10 cellular contexts compared by ENCODE assay signal in the genomic region with DNA sequence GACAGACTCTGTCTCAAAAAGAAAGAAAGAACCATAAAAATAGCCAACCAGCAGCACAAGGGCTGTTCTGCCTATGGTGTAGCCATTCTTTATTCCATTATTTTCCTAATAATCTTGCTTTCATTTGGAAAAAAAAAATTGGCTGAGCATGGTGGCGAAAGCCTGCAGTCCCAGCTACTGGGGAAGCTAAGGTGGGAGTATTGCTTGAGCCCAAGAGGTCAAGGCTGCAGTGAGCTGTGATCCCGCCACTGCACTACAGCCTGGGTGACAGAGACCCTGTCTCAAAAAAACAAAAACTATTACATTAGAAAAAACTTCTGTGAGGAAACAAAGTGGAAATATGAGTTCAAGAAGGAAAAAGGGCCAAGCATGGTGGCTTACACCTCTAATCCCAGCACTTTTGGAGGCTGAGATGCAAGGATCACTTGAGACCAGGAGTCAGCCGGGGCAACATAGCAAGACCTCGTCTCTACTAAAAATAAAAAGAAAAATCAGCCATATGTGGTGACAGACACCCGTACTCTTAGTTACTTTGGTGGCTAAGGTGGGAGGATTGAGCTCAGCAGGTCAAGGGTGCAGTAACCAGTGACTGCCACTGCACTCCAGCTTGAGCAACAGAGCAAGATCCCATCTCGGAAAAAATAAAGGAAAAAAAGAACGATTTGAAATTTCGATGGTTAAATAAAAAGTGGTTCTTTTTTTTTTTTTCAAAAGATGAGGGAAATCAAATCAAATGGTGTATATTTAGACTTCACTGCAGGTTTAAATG. TPM values are rescaled to one million over a fixed set of nuclear protein-coding genes. Genes with fewer than 3 reads are reported as not detected.
DNase-seq lines count a peak whose midpoint lies in the region; ATAC-seq, FAIRE-seq and TF ChIP-seq lines count a peak whose summit lies in the region.
"Had no signal": no experiment of that assay in that cellular context is flagged by ENCODE, and none has a peak within 500 bp of the region (broad histone marks: within the 10 kb centered on the region; RNA-seq: fewer than 3 reads in every experiment).

No MANE protein-coding gene starts in this region.

- TF ChIP-seq EP300 in GM12878 (IDR thresholded peaks at IDR 0.05; ENCODE audit: borderline replicate concordance in 1 of 2, control insufficient read depth in 1 of 2, low read depth in 2 of 2, low read length in 2 of 2): no peak

- intact Hi-C loops in Caco-2 (cut with micrococcal nuclease; ENCODE audit: unreplicated experiment): no loop called here
- intact Hi-C loops in GM12878 (cut with micrococcal nuclease; ENCODE audit: unreplicated experiment): loop anchor here (2.0 kb wide), 1 partner anchor 26 kb away; no protein-coding TSS in a partner anchor
- intact Hi-C loops in naive thymus-derived CD4-positive, alpha-beta T cell (cut with micrococcal nuclease): no loop called here

- TF ChIP-seq CTCF in Caco-2 (IDR thresholded peaks at IDR 0.05; ENCODE audit: insufficient read depth in 1 of 2, low read depth in 1 of 2, low read length in 1 of 2, severe bottlenecking in 1 of 2, unreplicated experiment in 1 of 2) (peak; percentile 15 to 42), HFF-Myc (IDR thresholded peaks at IDR 0.05; ENCODE audit: low read depth, low read length, missing control alignments) (peak; percentile 12), GM12878 (IDR thresholded peaks at IDR 0.05 in 2 of 3, conservative IDR thresholded peaks at IDR 0.05 in 1 of 3; ENCODE audit: control insufficient read depth in 2 of 3, extremely low read depth in 1 of 3, insufficient read depth in 1 of 3, low read depth in 3 of 3, low read length in 3 of 3) (peak in 2 of 3 experiments; percentile 35 to 48; a peak in 3 of 6 replicates)

- BruUV-seq in Caco-2 (replicated peaks; lab: Mats Ljungman, UMichigan): no TSS peak
- BruUV-seq in GM12878 (replicated peaks; lab: Mats Ljungman, UMichigan): no TSS peak

- H3K4me3 Mint-ChIP-seq in Caco-2 (ENCODE audit: unreplicated experiment): no peak overlapping the region
- peak overlapping the region; percentile 16 to 91 (median 54) for H3K4me3 Mint-ChIP-seq in naive thymus-derived CD4-positive, alpha-beta T cell

- H3K9me3 ChIP-seq in Caco-2: no peaks in the 10 kb centered on the region
- no peaks in the 10 kb centered on the region for H3K9me3 ChIP-seq in GM12878 (replicated peaks; ENCODE audit: control insufficient read depth, insufficient read depth, low read length)
- no peaks in the 10 kb centered on the region for H3K9me3 ChIP-seq in naive thymus-derived CD4-positive, alpha-beta T cell (ENCODE audit: control insufficient read depth in 2 of 3, low read length in 3 of 3)
- H3K9me3 ChIP-seq: SJSA1 had no signal

- CTCF ChIA-PET in Caco-2 (lab: Charles Lee) (interaction anchor here (0.5 to 1.3 kb wide), 14 partner anchors 12 to 546 kb away, joined by 3 to 8 read pairs (median 3); a partner anchor contains a TSS), GM12878 (lab: Yijun Ruan, JAX) (interaction anchor here (0.5 to 6.1 kb wide), 10 partner anchors 8 to 150 kb away, joined by 3 to 58 read pairs (median 4); a partner anchor contains a TSS)
- CTCF ChIA-PET in naive thymus-derived CD4-positive, alpha-beta T cell (lab: Charles Lee): interaction anchor here (0.6 to 0.9 kb wide), 2 partner anchors 28 to 176 kb away, joined by 4 to 7 read pairs; no protein-coding TSS in a partner anchor

- no peaks in the 10 kb centered on the region for H4K20me1 ChIP-seq in GM12878 (ENCODE audit: control insufficient read depth, insufficient read depth)

- WGBS in GM12878 (ENCODE audit: insufficient coverage, insufficient replicate concordance, low lambda C conversion rate, missing lambda C conversion rate): 89% methylated on average over 8 of the region's 8 CpGs

- H3K27ac ChIP-seq in GM12878 (ENCODE audit: control insufficient read depth, insufficient read depth): no peak overlapping the region; the same call in 1 of the 2 replicates
- peak overlapping the region; percentile 91 for H3K27ac ChIP-seq in naive thymus-derived CD4-positive, alpha-beta T cell (ENCODE audit: low read depth, low read length)

- peak; percentile 25 for ATAC-seq in GM12878
- ATAC-seq in naive thymus-derived CD4-positive, alpha-beta T cell: no peak
- no peak for ATAC-seq in GM18520 (IDR thresholded peaks at IDR 0.05; ENCODE audit: unreplicated experiment)

- TF ChIP-seq RAD21 in GM12878 (IDR thresholded peaks at IDR 0.05; ENCODE audit: insufficient read depth, low read depth, low read length): no peak

- no peaks in the 10 kb centered on the region for H3K9me3 Mint-ChIP-seq in Caco-2 (ENCODE audit: unreplicated experiment)
- no peaks in the 10 kb centered on the region for H3K9me3 Mint-ChIP-seq in naive thymus-derived CD4-positive, alpha-beta T cell

- SMC1A ChIA-PET in GM12878 (lab: Charles Lee; ENCODE audit: uncharacterized antibody, unreplicated experiment): interaction anchor here (0.9 to 4.2 kb wide), 7 partner anchors 9 to 177 kb away, joined by 3 to 38 read pairs (median 7); a partner anchor contains a TSS

- no peak overlapping the region; the same call in 1 of the 2 replicates for H3K4me2 ChIP-seq in GM12878 (ENCODE audit: control insufficient read depth, insufficient read depth)

- H3K4me1 ChIP-seq in Caco-2 (peaks cover 11% of the 10 kb centered on the region), GM12878 (ENCODE audit: control insufficient read depth, insufficient read depth, low read length) (peaks cover 13% of the 10 kb centered on the region)
- H3K4me1 ChIP-seq in naive thymus-derived CD4-positive, alpha-beta T cell (ENCODE audit: control insufficient read depth in 2 of 2, insufficient read depth in 2 of 2, low read length in 2 of 2): peaks cover 19 to 26% of the 10 kb centered on the region in 2 donors

- H3K9ac ChIP-seq in GM12878 (ENCODE audit: control insufficient read depth, insufficient read depth, low read length): no peak overlapping the region

- TF ChIP-seq POLR2A in GM12878 (IDR thresholded peaks at IDR 0.05; ENCODE audit: low read depth, low read length): no peak
- no peak for TF ChIP-seq POLR2A in GM12891 (IDR thresholded peaks at IDR 0.05; ENCODE audit: low read depth, low read length)

- H3K36me3 Mint-ChIP-seq in Caco-2 (ENCODE audit: insufficient read depth, unreplicated experiment): peaks cover 10% of the 10 kb centered on the region
- peaks cover 0 to 11% (median 0%) of the 10 kb centered on the region in 5 donors for H3K36me3 Mint-ChIP-seq in naive thymus-derived CD4-positive, alpha-beta T cell

- POLR2A ChIA-PET in Caco-2 (lab: Charles Lee): interaction anchor here (0.9 to 1.0 kb wide), 2 partner anchors 12 to 100 kb away, joined by 6 to 9 read pairs; a partner anchor contains a TSS
- POLR2A ChIA-PET in GM12878 (lab: Charles Lee): interaction anchor here (0.6 to 7.1 kb wide), 9 partner anchors 10 to 358 kb away, joined by 3 to 119 read pairs (median 4); a partner anchor contains a TSS
- POLR2A ChIA-PET in naive thymus-derived CD4-positive, alpha-beta T cell (lab: Charles Lee): interaction anchor here (0.6 to 6.5 kb wide), 7 partner anchors 13 to 1956 kb away, joined by 3 to 95 read pairs (median 3); a partner anchor contains a TSS

- peaks cover 7% of the 10 kb centered on the region for H3K4me1 Mint-ChIP-seq in Caco-2 (ENCODE audit: low read depth, unreplicated experiment)
- H3K4me1 Mint-ChIP-seq in naive thymus-derived CD4-positive, alpha-beta T cell: peaks cover 18 to 52% (median 38%) of the 10 kb centered on the region in 7 donors

- H3K27me3 Mint-ChIP-seq in Caco-2 (ENCODE audit: insufficient read depth, unreplicated experiment): no peaks in the 10 kb centered on the region
- no peaks in the 10 kb centered on the region for H3K27me3 Mint-ChIP-seq in naive thymus-derived CD4-positive, alpha-beta T cell

- H2AFZ ChIP-seq in GM12878 (ENCODE audit: control insufficient read depth, low read depth, low read length): no peak overlapping the region

- RAD21 ChIA-PET in GM12878 (lab: Charles Lee; ENCODE audit: unreplicated experiment): interaction anchor here (1.0 to 4.3 kb wide), 7 partner anchors 10 to 101 kb away, joined by 3 to 49 read pairs (median 10); a partner anchor contains a TSS

- no peaks in the 10 kb centered on the region for H3K36me3 ChIP-seq in Caco-2 (ENCODE audit: control insufficient read depth, insufficient read depth, low read length)
- H3K36me3 ChIP-seq in GM12878 (ENCODE audit: control insufficient read depth in 2 of 2, insufficient read depth in 2 of 2, low read length in 1 of 2): peaks cover 0 to 1% of the 10 kb centered on the region in 2 experiments; a peak in 1 of 4 replicates
- H3K36me3 ChIP-seq in naive thymus-derived CD4-positive, alpha-beta T cell (ENCODE audit: control insufficient read depth in 2 of 3, insufficient read depth in 3 of 3, low read length in 3 of 3): no peaks in the 10 kb centered on the region

- H3K27me3 ChIP-seq in Caco-2 (replicated peaks; ENCODE audit: control insufficient read depth, insufficient read depth, low read length): no peaks in the 10 kb centered on the region
- H3K27me3 ChIP-seq in GM12878 (replicated peaks in 1 of 2; ENCODE audit: control insufficient read depth in 2 of 2, insufficient read depth in 2 of 2, low read length in 1 of 2): no peaks in the 10 kb centered on the region
- H3K27me3 ChIP-seq in naive thymus-derived CD4-positive, alpha-beta T cell (ENCODE audit: control insufficient read depth in 2 of 2, insufficient read depth in 2 of 2, low read length in 2 of 2): no peaks in the 10 kb centered on the region
- H3K27me3 ChIP-seq: SJSA1 had no signal

- H3K27ac Mint-ChIP-seq in Caco-2 (ENCODE audit: unreplicated experiment): no peak overlapping the region
- H3K27ac Mint-ChIP-seq in naive thymus-derived CD4-positive, alpha-beta T cell: peak overlapping the region; percentile 41 to 98 (median 73)

- no peak for FAIRE-seq in GM12878 (lab: Jason Lieb, UNC)
- no peak for FAIRE-seq in GM12891 (lab: Jason Lieb, UNC)

- DNase-seq in Caco-2: peak in 1 of 2 experiments; percentile 29
- no peak for DNase-seq in HFF-Myc (ENCODE audit: extremely low read depth, low read depth)
- no peak for DNase-seq in GM12878 (ENCODE audit: low read depth, low spot score)
- DNase-seq in naive thymus-derived CD4-positive, alpha-beta T cell: no peak
- DNase-seq in SW 1271 (lab: John Stamatoyannopoulos, UW): no peak
- no peak for DNase-seq in GM12891 (ENCODE audit: insufficient read length, low spot score)
- no peak for DNase-seq in activated CD8-positive, alpha-beta memory T cell treated with anti-CD3 and anti-CD28 coated beads, Interleukin-2, amount 50 U/mL, for 48 hours
- DNase-seq: NCI-H1048 had no signal

- in situ Hi-C loops in GM12878 (cut with MboI): no loop called here

- H3K4me3 ChIP-seq in Caco-2 (ENCODE audit: low read depth, low read length) (no peak overlapping the region), HFF-Myc (replicated peaks; ENCODE audit: low read depth, low read length) (no peak overlapping the region), GM12878 (peak overlapping the region; percentile 43; the same call in 1 of the 2 replicates)
- no peak overlapping the region for H3K4me3 ChIP-seq in naive thymus-derived CD4-positive, alpha-beta T cell (ENCODE audit: low read length)
- H3K4me3 ChIP-seq: SJSA1 had no signal

- H3K79me2 ChIP-seq in GM12878 (ENCODE audit: control insufficient read depth, insufficient read depth, low read length): peaks cover 54% of the 10 kb centered on the region

RNA-seq across cellular contexts. Expression of a gene that starts 2.5 kb away (rescaled TPM):
- 12.0 and 15.1 TPM in 2 replicates for total RNA-seq in Caco-2 (2022)
- total RNA-seq in GM12878 (2013; cell fraction: nucleolus; rRNA removed): 35.2 and 43.0 TPM in 2 replicates
- 49.4 and 62.7 TPM in 2 replicates for total RNA-seq in GM12878 (2014; rRNA removed)
- total RNA-seq in GM12878 (2014; rRNA removed; fragmentation: Illumina TruSeq; extraction: Trizol): 23.0 and 27.9 TPM in 2 replicates
- 44.4 and 45.8 TPM in 2 replicates for total RNA-seq in GM12878 (2021)
- 11.7 TPM for polyA plus RNA-seq in GM12878 (2011; ENCODE audit: low read depth)
- 14.1 and 32.8 TPM in 2 replicates for polyA plus RNA-seq in GM12878 (2011; rRNA removed)
- polyA plus RNA-seq in GM12878 (2011; cell fraction: cytosol; rRNA removed): 55.7 and 60.8 TPM in 2 replicates
- 57.5 and 71.0 TPM in 2 replicates for polyA plus RNA-seq in GM12878 (2011; cell fraction: nucleus; rRNA removed)
- polyA plus RNA-seq in GM12878 (2012): 26.3 and 28.2 TPM in 2 replicates
- polyA plus RNA-seq in GM12878 (2014; fragmentation: Illumina TruSeq; extraction: Trizol): 18.9 and 21.5 TPM in 2 replicates
- 10 to 100 TPM; 11.6 to 11.7 TPM for polyA plus RNA-seq in GM12878 (2014; fragmentation: Nextera tagmentation; extraction: Ambion mirVana)
- 45.7 and 46.5 TPM in 2 replicates for polyA plus RNA-seq in GM12878 (2014; rRNA removed)
- 10 to 100 TPM; 43.8 to 46.1 TPM for polyA plus RNA-seq in GM12878 (2016; fragmentation: Nextera tagmentation; extraction: Ambion mirVana)
- 29.1 and 56.8 TPM in 2 replicates for polyA minus RNA-seq in GM12878 (2011; rRNA and poly(A)+ RNA removed)
- polyA minus RNA-seq in GM12878 (2011; cell fraction: cytosol; rRNA and poly(A)+ RNA removed): 22.7 and 27.9 TPM in 2 replicates
- polyA minus RNA-seq in GM12878 (2011; cell fraction: nucleus; rRNA and poly(A)+ RNA removed): 21.2 and 26.2 TPM in 2 replicates
- 10 to 100 TPM; 14.2 to 36.8 (median 29.8) TPM for total RNA-seq in naive thymus-derived CD4-positive, alpha-beta T cell
- polyA plus RNA-seq in naive thymus-derived CD4-positive, alpha-beta T cell: 10 to 100 TPM; 16.9 to 27.6 TPM
- polyA plus RNA-seq in GM12891 (2012; ENCODE audit: low read depth, missing spikeins): 24.3 TPM

RNA-seq across cellular contexts. Expression of a gene that starts 12.1 kb away (rescaled TPM):
- total RNA-seq in Caco-2 (2022): 173 and 179 TPM in 2 replicates
- total RNA-seq in GM12878 (2013; cell fraction: nucleolus; rRNA removed): 95.0 and 103 TPM in 2 replicates
- total RNA-seq in GM12878 (2014; rRNA removed): 118 and 121 TPM in 2 replicates
- total RNA-seq in GM12878 (2014; rRNA removed; fragmentation: Illumina TruSeq; extraction: Trizol): 391 and 395 TPM in 2 replicates
- 204 and 223 TPM in 2 replicates for total RNA-seq in GM12878 (2021)
- 42.9 TPM for polyA plus RNA-seq in GM12878 (2011; ENCODE audit: low read depth)
- polyA plus RNA-seq in GM12878 (2011; rRNA removed): 116 and 138 TPM in 2 replicates
- 65.2 and 75.7 TPM in 2 replicates for polyA plus RNA-seq in GM12878 (2011; cell fraction: cytosol; rRNA removed)
- 129 and 147 TPM in 2 replicates for polyA plus RNA-seq in GM12878 (2011; cell fraction: nucleus; rRNA removed)
- 87.9 and 96.7 TPM in 2 replicates for polyA plus RNA-seq in GM12878 (2012)
- polyA plus RNA-seq in GM12878 (2014; fragmentation: Illumina TruSeq; extraction: Trizol): 80.7 and 216 TPM in 2 replicates
- 100 to 1,000 TPM; 282 to 342 TPM for polyA plus RNA-seq in GM12878 (2014; fragmentation: Nextera tagmentation; extraction: Ambion mirVana)
- 96.7 and 112 TPM in 2 replicates for polyA plus RNA-seq in GM12878 (2014; rRNA removed)
- polyA plus RNA-seq in GM12878 (2016; fragmentation: Nextera tagmentation; extraction: Ambion mirVana): 100 to 1,000 TPM; 221 to 226 TPM
- 62.4 and 90.4 TPM in 2 replicates for polyA minus RNA-seq in GM12878 (2011; rRNA and poly(A)+ RNA removed)
- 128 and 150 TPM in 2 replicates for polyA minus RNA-seq in GM12878 (2011; cell fraction: cytosol; rRNA and poly(A)+ RNA removed)
- polyA minus RNA-seq in GM12878 (2011; cell fraction: nucleus; rRNA and poly(A)+ RNA removed): 33.1 and 219 TPM in 2 replicates
- total RNA-seq in naive thymus-derived CD4-positive, alpha-beta T cell: 100 to 1,000 TPM in 3 of 5 experiments, 10 to 100 TPM in 2; 59.5 to 136 (median 121) TPM
- 10 to 100 TPM; 37.5 to 64.1 TPM for polyA plus RNA-seq in naive thymus-derived CD4-positive, alpha-beta T cell
- 97.0 TPM for polyA plus RNA-seq in GM12891 (2012; ENCODE audit: low read depth, missing spikeins)
